In the genomic region with DNA sequence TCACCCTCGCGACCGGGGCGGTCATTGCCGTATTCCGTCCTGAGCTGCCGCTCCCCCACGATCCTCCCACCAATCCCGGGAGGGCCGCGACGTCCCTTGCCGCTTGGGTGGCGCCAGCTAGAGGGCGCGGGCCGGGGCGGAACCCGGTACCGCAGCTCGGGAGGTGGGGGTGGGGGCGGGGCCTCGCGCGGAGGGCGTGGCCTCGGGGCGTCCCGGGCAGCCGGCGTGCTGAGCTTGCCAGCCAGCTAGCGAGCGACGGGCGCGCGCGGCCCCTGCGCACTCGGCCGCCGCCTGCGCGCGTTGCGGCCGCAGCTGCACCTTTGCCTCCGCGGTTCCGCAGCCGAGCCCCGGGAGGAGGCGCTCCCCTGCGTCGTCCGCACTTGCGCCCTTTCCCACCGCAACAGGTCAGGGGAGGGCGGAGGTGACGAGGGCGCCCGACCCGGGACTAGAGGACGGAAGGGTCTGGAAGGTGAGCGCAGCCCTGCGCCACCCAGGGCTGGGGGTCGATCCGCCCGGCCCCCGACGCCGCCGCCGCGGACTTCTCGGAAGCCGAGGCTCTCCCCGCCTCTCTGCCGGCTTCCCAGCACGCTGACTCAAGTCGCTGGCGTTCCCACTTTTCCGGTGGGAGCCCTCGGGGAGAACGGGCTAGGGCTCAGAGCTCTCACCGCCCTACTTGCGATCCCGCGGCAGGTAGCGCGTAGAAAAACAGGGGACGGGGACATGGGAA, we compare ENCODE assay signal across 8 cellular contexts. TPM values are rescaled to one million over a fixed set of nuclear protein-coding genes. Genes with fewer than 3 reads are reported as not detected.
DNase-seq lines count a peak whose midpoint lies in the region; ATAC-seq, FAIRE-seq and TF ChIP-seq lines count a peak whose summit lies in the region.

A gene with protein sequence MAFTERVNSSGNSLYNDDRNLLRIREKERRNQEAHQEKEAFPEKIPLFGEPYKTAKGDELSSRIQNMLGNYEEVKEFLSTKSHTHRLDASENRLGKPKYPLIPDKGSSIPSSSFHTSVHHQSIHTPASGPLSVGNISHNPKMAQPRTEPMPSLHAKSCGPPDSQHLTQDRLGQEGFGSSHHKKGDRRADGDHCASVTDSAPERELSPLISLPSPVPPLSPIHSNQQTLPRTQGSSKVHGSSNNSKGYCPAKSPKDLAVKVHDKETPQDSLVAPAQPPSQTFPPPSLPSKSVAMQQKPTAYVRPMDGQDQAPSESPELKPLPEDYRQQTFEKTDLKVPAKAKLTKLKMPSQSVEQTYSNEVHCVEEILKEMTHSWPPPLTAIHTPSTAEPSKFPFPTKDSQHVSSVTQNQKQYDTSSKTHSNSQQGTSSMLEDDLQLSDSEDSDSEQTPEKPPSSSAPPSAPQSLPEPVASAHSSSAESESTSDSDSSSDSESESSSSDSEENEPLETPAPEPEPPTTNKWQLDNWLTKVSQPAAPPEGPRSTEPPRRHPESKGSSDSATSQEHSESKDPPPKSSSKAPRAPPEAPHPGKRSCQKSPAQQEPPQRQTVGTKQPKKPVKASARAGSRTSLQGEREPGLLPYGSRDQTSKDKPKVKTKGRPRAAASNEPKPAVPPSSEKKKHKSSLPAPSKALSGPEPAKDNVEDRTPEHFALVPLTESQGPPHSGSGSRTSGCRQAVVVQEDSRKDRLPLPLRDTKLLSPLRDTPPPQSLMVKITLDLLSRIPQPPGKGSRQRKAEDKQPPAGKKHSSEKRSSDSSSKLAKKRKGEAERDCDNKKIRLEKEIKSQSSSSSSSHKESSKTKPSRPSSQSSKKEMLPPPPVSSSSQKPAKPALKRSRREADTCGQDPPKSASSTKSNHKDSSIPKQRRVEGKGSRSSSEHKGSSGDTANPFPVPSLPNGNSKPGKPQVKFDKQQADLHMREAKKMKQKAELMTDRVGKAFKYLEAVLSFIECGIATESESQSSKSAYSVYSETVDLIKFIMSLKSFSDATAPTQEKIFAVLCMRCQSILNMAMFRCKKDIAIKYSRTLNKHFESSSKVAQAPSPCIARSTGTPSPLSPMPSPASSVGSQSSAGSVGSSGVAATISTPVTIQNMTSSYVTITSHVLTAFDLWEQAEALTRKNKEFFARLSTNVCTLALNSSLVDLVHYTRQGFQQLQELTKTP (plus strand): TSS at position 240 of the 727 bp plus-strand sequence. CDS start 13,523 bp downstream, outside the sequence.

- no peak for FAIRE-seq in bronchial epithelial cell (lab: Jason Lieb, UNC)

- CTCF ChIA-PET in AG04450 (lab: Charles Lee) = interaction anchor here (0.5 to 5.1 kb wide), 28 partner anchors 8 to 485 kb away, joined by 3 to 33 read pairs (median 5); no protein-coding TSS in a partner anchor

- no peaks in the 10 kb centered on the region; the same call in 1 of the 2 replicates for H3K9me3 ChIP-seq in AG04450 (ENCODE audit: control insufficient read depth, insufficient read depth, low read length)

- ATAC-seq in GM18907 (IDR thresholded peaks at IDR 0.05; ENCODE audit: unreplicated experiment) (peak; percentile 59), HG03139 (IDR thresholded peaks at IDR 0.05; ENCODE audit: unreplicated experiment) (peak; percentile 46)

- POLR2A ChIA-PET in AG04450 (lab: Yijun Ruan, JAX) = interaction anchor here (0.5 to 2.5 kb wide), 15 partner anchors 11 to 1999 kb away, joined by 3 to 40 read pairs (median 4); no protein-coding TSS in a partner anchor

- H3K36me3 ChIP-seq in bronchial epithelial cell (ENCODE audit: control insufficient read depth, insufficient read depth, low read length) = peaks cover under 1% of the 10 kb centered on the region

- H3K4me3 ChIP-seq in AG04450 (ENCODE audit: low read depth, low read length) (peak within 1 kb of the TSS; percentile 86), WI38 (ENCODE audit: low read depth, low read length) (peak within 1 kb of the TSS; percentile 87), bronchial epithelial cell (ENCODE audit: low read depth, low read length) (peak within 1 kb of the TSS; percentile 96)

- peak within 1 kb of the TSS; percentile 77 for H3K27ac ChIP-seq in AG04450 (ENCODE audit: low read depth, low read length)

- no peak for DNase-seq in AG04450 (ENCODE audit: low read depth, low spot score)
- DNase-seq in NCI-H2227 (lab: John Stamatoyannopoulos, UW; ENCODE audit: unreplicated experiment) = peak; percentile 90
- peak; percentile 72 for DNase-seq in bronchial epithelial cell (ENCODE audit: low read depth)
- peak; percentile 86 for DNase-seq in inferior parietal cortex (ENCODE audit: extremely low spot score)
- peak; percentile 79 for DNase-seq in stimulated activated CD4-positive, alpha-beta T cell treated with anti-CD3 and anti-CD28 coated beads, Interleukin-12 subunit alpha, Interleukin-12 subunit beta, amount 100 ng/mL, for 4 hours

- no peaks in the 10 kb centered on the region for H3K27me3 ChIP-seq in AG04450 (ENCODE audit: control insufficient read depth, insufficient read depth, low read length)
- H3K27me3 ChIP-seq in bronchial epithelial cell (ENCODE audit: control insufficient read depth, insufficient read depth, low read length) = no peaks in the 10 kb centered on the region

- TF ChIP-seq CTCF in AG04450 (IDR thresholded peaks at IDR 0.05; ENCODE audit: low read depth, low read length) (peak; percentile 46), WI38 (IDR thresholded peaks at IDR 0.05; ENCODE audit: low read depth, low read length) (peak; percentile 20; the same call in 1 of the 2 replicates), bronchial epithelial cell (IDR thresholded peaks at IDR 0.05; ENCODE audit: insufficient read depth, low read length, severe bottlenecking) (peak; percentile 40)

RNA-seq across cellular contexts. Expression of the gene that starts here (rescaled TPM):
- 17.2 and 19.5 TPM in 2 replicates for polyA plus RNA-seq in AG04450 (2011; rRNA removed)
- 57.4 and 73.9 TPM in 2 replicates for polyA minus RNA-seq in AG04450 (2011; rRNA and poly(A)+ RNA removed)
- 9.2 and 11.9 TPM in 2 replicates for total RNA-seq in bronchial epithelial cell
